ENCODE assay signal across 1 cellular context in genomic region chr1:232329103-232329788, GRCh38.
TF ChIP-seq lines count a peak whose summit lies in the region.

No MANE protein-coding gene starts in this region.

TF ChIP-seq in H1, 55 proteins besides CTCF, POLR2A, EP300 and RAD21 (continued from another document):
- no peak for TF ChIP-seq ATF2 (IDR thresholded peaks at IDR 0.05; ENCODE audit: low read length)
- TF ChIP-seq RXRA (IDR thresholded peaks at IDR 0.05; ENCODE audit: insufficient read depth, low read depth, low read length) = no peak
- no peak for TF ChIP-seq CBX8 (IDR thresholded peaks at IDR 0.05; ENCODE audit: borderline replicate concordance, low read depth, low read length)
- no peak for TF ChIP-seq RFX5 (IDR thresholded peaks at IDR 0.05; ENCODE audit: borderline replicate concordance, low read depth, low read length)
- TF ChIP-seq TCF12 (IDR thresholded peaks at IDR 0.05; ENCODE audit: low read depth, low read length) = no peak
- no peak for TF ChIP-seq CHD2 (IDR thresholded peaks at IDR 0.05; ENCODE audit: low read length)
- no peak for TF ChIP-seq ASH2L (IDR thresholded peaks at IDR 0.05; ENCODE audit: low read length)
